ENCODE assay signal across 8 cellular contexts in the genomic region with DNA sequence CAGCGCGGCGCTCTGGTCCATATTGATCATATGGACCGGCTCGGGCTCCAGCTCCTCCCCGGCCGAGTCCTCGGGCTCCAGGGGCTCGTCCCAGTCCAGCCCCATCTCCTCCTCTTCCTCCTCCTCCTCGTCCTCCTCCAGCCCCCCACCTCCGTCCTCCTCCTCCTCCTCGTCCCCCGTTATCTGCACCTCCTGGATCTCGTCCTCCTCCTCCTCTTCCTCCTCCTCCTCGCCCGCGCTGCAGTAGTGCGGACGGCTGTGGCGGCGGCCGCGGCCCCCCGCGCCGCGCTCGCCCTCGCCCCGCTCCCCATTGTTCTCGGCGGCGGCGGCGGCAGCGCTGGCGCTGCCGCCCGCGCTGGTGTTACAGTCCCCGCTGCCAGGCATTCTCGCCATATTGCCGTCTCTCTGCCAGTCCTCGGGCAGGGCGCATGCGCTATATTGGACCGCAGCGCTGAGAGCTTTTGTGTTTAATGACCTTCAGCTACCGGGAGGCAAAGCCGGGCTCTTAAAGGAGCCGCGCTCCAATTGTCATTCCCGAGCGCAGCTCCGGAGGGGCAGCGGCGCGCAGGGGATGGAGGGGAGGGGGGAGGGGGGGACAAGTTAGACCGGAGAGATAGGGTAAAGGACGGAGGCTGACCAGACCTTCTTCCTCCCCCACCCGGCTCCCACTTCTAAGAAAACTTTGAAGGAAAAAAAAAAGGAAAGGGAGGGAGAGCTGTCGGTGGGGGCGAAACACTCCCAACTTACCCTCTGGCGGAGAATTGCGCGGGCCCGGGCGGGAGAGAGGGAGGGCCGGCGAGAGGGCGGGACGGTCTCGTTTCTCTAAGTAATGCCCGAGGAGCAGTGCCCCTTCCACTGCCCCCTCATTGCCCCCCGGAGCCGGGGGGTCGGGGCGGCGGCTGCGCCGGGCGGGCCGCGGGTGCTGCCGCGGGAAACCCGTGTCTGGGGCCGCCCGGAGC. TPM values are rescaled to one million over a fixed set of nuclear protein-coding genes. Genes with fewer than 3 reads are reported as not detected.
A peak's percentile ranks its signal among the peaks of the same experiment; 100 is the strongest.
DNase-seq lines count a peak whose midpoint lies in the region; ATAC-seq and TF ChIP-seq lines count a peak whose summit lies in the region.

TSS of gene KCTD1 (minus strand) at position 410 of the 959 bp plus-strand sequence. CDS start at position 393, 17 bp downstream.

- peak within 1 kb of the TSS; percentile 80 to 82 for H3K27ac ChIP-seq in coronary artery

- DNase-seq in AG09319 (ENCODE audit: extremely low read depth, low read depth) (peak; percentile 41), NCI-H345 treated with DMSO at 0.1 percent for 48 hours (lab: John Stamatoyannopoulos, UW; ENCODE audit: unreplicated experiment) (peak; percentile 67), coronary artery (ENCODE audit: low spot score) (peak; percentile 77), left colon (peak; percentile 87)
- DNase-seq in activated CD4-positive, alpha-beta T cell treated with anti-CD3 and anti-CD28 coated beads for 1 hour, result peak; percentile 42
- DNase-seq in stimulated activated CD4-positive, alpha-beta T cell treated with anti-CD3 and anti-CD28 coated beads, Interleukin-1b, Interleukin-23, amount 100 ng/mL, for 48 hours, result peak; percentile 81

- H3K4me3 ChIP-seq in coronary artery, result peak within 1 kb of the TSS; percentile 86

- intact Hi-C loops in left colon (cut with DNase I, micrococcal nuclease), result loop anchor here in 1 of 2 donors (10.0 kb wide), 1 partner anchor 106 kb away; no protein-coding TSS in a partner anchor

- TF ChIP-seq CTCF in AG09319 (IDR thresholded peaks at IDR 0.05; ENCODE audit: low read depth, low read length) (no peak), coronary artery (IDR thresholded peaks at IDR 0.05) (no peak)

- ATAC-seq in GM19023 (IDR thresholded peaks at IDR 0.05; ENCODE audit: unreplicated experiment) (peak; percentile 45), HG03139 (IDR thresholded peaks at IDR 0.05; ENCODE audit: unreplicated experiment) (peak; percentile 31), left colon (peak; percentile 78)

RNA-seq across cellular contexts. Expression of gene KCTD1, which starts in this region (rescaled TPM):
- 10 to 100 TPM; 12.3 to 15.6 TPM for total RNA-seq in left colon

Comparison
In these comparisons a context has a peak if more than half of its experiments do, and no peak if none do; other contexts are left out.
1. Peak in every context shown above with its lines: DNase-seq, ATAC-seq, H3K4me3 ChIP-seq and H3K27ac ChIP-seq.